1 cellular context compared by ENCODE assay signal in the genomic region with DNA sequence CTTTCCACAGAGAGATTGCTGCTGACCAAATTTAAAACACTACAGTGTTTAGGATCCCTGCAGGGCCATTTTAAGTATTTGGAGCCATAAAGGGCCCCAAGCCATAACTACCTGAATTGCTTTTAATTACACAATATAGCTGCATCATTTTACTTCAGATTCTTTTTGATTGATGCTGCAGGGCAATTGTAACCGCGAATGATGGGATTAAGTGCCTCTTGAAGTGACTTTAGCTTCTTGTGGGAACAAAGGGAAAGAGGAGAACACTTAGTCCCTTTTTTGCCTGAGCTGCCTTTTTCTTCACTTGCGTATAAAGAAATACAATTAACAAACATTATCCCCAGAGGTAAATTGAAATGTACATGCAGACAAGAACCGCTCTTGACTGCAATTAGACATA.
TF ChIP-seq lines count a peak whose summit lies in the region.

No MANE protein-coding gene starts in this region.

TF ChIP-seq in HEK293, 187 proteins besides CTCF, POLR2A, EP300 and RAD21 (continued from another document):
- TF ChIP-seq, protein P1, sequence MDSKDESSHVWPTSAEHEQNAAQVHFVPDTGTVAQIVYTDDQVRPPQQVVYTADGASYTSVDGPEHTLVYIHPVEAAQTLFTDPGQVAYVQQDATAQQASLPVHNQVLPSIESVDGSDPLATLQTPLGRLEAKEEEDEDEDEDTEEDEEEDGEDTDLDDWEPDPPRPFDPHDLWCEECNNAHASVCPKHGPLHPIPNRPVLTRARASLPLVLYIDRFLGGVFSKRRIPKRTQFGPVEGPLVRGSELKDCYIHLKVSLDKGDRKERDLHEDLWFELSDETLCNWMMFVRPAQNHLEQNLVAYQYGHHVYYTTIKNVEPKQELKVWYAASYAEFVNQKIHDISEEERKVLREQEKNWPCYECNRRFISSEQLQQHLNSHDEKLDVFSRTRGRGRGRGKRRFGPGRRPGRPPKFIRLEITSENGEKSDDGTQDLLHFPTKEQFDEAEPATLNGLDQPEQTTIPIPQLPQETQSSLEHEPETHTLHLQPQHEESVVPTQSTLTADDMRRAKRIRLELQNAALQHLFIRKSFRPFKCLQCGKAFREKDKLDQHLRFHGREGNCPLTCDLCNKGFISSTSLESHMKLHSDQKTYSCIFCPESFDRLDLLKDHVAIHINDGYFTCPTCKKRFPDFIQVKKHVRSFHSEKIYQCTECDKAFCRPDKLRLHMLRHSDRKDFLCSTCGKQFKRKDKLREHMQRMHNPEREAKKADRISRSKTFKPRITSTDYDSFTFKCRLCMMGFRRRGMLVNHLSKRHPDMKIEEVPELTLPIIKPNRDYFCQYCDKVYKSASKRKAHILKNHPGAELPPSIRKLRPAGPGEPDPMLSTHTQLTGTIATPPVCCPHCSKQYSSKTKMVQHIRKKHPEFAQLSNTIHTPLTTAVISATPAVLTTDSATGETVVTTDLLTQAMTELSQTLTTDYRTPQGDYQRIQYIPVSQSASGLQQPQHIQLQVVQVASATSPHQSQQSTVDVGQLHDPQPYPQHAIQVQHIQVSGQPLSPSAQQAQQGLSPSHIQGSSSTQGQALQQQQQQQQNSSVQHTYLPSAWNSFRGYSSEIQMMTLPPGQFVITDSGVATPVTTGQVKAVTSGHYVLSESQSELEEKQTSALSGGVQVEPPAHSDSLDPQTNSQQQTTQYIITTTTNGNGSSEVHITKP (tag by site-specific recombination; IDR thresholded peaks at IDR 0.05), result no peak
- TF ChIP-seq ZNF211 (tag by site-specific recombination; IDR thresholded peaks at IDR 0.05; ENCODE audit: low read depth), result no peak
- no peak for TF ChIP-seq ZNF133 (tag by site-specific recombination; IDR thresholded peaks at IDR 0.05)
- no peak for TF ChIP-seq ZNF555 (tag by site-specific recombination; conservative IDR thresholded peaks at IDR 0.05)
- TF ChIP-seq GLI4 (tag by site-specific recombination; IDR thresholded peaks at IDR 0.05), result no peak
- TF ChIP-seq, protein P2, sequence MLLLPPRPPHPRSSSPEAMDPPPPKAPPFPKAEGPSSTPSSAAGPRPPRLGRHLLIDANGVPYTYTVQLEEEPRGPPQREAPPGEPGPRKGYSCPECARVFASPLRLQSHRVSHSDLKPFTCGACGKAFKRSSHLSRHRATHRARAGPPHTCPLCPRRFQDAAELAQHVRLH (tag by site-specific recombination; IDR thresholded peaks at IDR 0.05), result no peak
TF ChIP-seq in HEK293: peak in this region for 6.
